8 cellular contexts compared by ENCODE assay signal in genomic region chr2:88055436-88056128, GRCh38. TPM values are rescaled to one million over a fixed set of nuclear protein-coding genes. Genes with fewer than 3 reads are reported as not detected.
DNase-seq lines count a peak whose midpoint lies in the region; TF ChIP-seq lines count a peak whose summit lies in the region.

KRCC1 (minus strand) TSS chr2:88055783; CDS start chr2:88028563, 27,220 bp downstream.

- peak within 1 kb of the TSS; percentile 95 for H3K27ac ChIP-seq in SJSA1

- DNase-seq in GM04503 (ENCODE audit: low read depth) (peak; percentile 64), HFF-Myc (ENCODE audit: extremely low read depth, low read depth) (peak; percentile 79), MV-4-11 (lab: John Stamatoyannopoulos, UW) (peak; percentile 94), SJSA1 (ENCODE audit: low read depth in 1 of 2, low spot score in 2 of 2) (peak; percentile 92 to 96), foreskin melanocyte (peak; percentile 89), stromal cell of bone marrow (ENCODE audit: low read depth) (peak; percentile 90)
- DNase-seq in activated naive CD4-positive, alpha-beta T cell (lab: John Stamatoyannopoulos, UW): peak; percentile 79 to 90 (median 82)

- peak within 1 kb of the TSS; percentile 92 for H3K4me3 ChIP-seq in HFF-Myc (replicated peaks; ENCODE audit: low read depth, low read length)
- H3K4me3 ChIP-seq in SJSA1: peak within 1 kb of the TSS; percentile 94
- peak within 1 kb of the TSS; percentile 93 for H3K4me3 ChIP-seq in neuron (ENCODE audit: low read length)

- no peaks in the 10 kb centered on the region for H3K27me3 ChIP-seq in SJSA1 (replicated peaks)
- H3K27me3 ChIP-seq in neuron (ENCODE audit: insufficient read depth, low read length): no peaks in the 10 kb centered on the region

- H3K9me3 ChIP-seq in SJSA1 (replicated peaks): 0 out of 2 replicates have a peak, but pooled peaks cover 3% of the 10 kb centered on the region
- H3K9me3 ChIP-seq in neuron (ENCODE audit: low read length): no peaks in the 10 kb centered on the region

- peak within 1 kb of the TSS; percentile 83 for H2AFZ ChIP-seq in neuron (ENCODE audit: low read depth, low read length)

- TF ChIP-seq CTCF in HFF-Myc (IDR thresholded peaks at IDR 0.05; ENCODE audit: low read depth, low read length, missing control alignments): no peak

- H3K4me1 ChIP-seq in SJSA1 (replicated peaks) (peaks cover 16% of the 10 kb centered on the region), neuron (ENCODE audit: insufficient read depth, low read length) (peaks cover 20% of the 10 kb centered on the region)

- peaks cover 44% of the 10 kb centered on the region for H3K36me3 ChIP-seq in SJSA1
- peaks cover 5% of the 10 kb centered on the region for H3K36me3 ChIP-seq in neuron (ENCODE audit: insufficient read depth, low read length)

RNA-seq across cellular contexts. Expression of gene KRCC1, which starts in this region (rescaled TPM):
- 52.3 and 62.7 TPM in 2 replicates for total RNA-seq in SJSA1 (2014; rRNA removed; shearing (Covaris generic))

Comparison
In these comparisons a context has a peak if more than half of its experiments do, and no peak if none do; other contexts are left out.
1. Peak in every context shown above with its lines: DNase-seq, H3K4me3 ChIP-seq and H3K27ac ChIP-seq.